ENCODE assay signal across 18 cellular contexts in the genomic region with DNA sequence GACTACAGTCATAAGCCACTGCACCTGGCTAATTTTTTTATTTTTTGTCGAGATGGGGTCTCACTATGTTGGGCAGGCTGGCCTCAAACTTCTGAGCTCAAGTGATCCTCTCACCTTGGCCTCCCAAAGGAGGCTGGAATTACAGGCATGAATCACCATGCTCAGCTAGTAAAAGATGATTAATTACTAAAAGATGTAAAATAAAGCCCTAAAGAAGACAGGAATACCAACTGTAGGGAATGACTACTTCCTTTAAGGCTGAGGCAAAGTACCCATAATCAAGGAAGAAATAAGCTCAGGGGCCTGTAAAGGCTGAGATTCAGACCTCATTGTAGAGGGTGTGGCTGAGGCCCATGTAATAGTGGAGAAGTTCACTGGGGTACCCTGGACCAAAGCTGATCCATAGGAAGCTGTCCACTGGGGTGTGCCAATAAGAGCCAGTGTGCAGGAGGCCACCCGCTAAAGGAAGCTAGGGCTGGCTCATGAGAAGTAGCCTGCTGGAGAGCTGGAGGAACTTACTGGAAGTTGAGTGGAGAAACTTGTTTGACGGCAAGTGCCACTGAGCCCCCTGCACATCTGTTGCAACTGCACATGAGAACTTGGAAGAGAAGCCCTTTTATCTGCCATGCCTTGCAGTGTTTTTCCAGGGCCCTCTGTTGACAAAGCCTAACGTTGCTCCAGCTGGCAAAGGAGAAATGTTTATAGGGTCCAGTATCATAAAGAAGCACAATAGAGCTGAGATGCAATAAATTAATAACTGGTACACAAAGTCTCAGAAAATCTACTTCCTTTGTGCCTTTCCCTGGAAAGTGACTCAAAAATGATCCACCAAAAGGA. TPM values are rescaled to one million over a fixed set of nuclear protein-coding genes. Genes with fewer than 3 reads are reported as not detected.
"Had no signal": no experiment of that assay in that cellular context is flagged by ENCODE, and none has a peak within 500 bp of the region (broad histone marks: within the 10 kb centered on the region; RNA-seq: fewer than 3 reads in every experiment).

No MANE protein-coding gene starts in this region.

- ATAC-seq: activated CD4-positive, CD25-positive, alpha-beta regulatory T cell treated with anti-CD3 and anti-CD28 coated beads, Interleukin-2, amount 50 U/mL, for 24 hours; activated CD8-positive, alpha-beta T cell treated with anti-CD3 and anti-CD28 coated beads, Interleukin-2, amount 10 ng/mL, durations not matched to agents 7 days and 5 days; activated naive CD8-positive, alpha-beta T cell treated with anti-CD3 and anti-CD28 coated beads, Interleukin-2, amount 50 U/mL, for 24 hours; activated T-cell treated with anti-CD3 and anti-CD28 coated beads, Interleukin-2, amount 50 U/mL, for 4 hours; gastroesophageal sphincter; heart left ventricle; naive thymus-derived CD8-positive, alpha-beta T cell; right lobe of liver; stimulated activated naive B cell treated with anti-CD40 and anti-IgM and Interleukin-4, amounts not matched to agents 10 μg/mL and 1 μg/mL and 100 μg/mL, for 72 hours; upper lobe of right lung had no signal

- H3K9me3 Mint-ChIP-seq: activated CD4-positive, alpha-beta T cell treated with anti-CD3 and anti-CD28 coated beads, Interleukin-2, amount 10 ng/mL, durations not matched to agents 7 days and 5 days; activated naive CD4-positive, alpha-beta T cell treated with anti-CD3 and anti-CD28 coated beads, Interleukin-2, amount 10 ng/mL, durations not matched to agents 7 days and 5 days; activated naive CD8-positive, alpha-beta T cell treated with anti-CD3 and anti-CD28 coated beads, Interleukin-2, amount 50 U/mL, for 24 hours; stimulated activated naive B cell treated with anti-CD40 and anti-IgM and Interleukin-4, amounts not matched to agents 10 μg/mL and 1 μg/mL and 100 μg/mL, for 72 hours had no signal

- DNase-seq: activated CD4-positive, alpha-beta T cell treated with anti-CD3 and anti-CD28 coated beads, Interleukin-2, amount 10 ng/mL, durations not matched to agents 7 days and 5 days; activated CD8-positive, alpha-beta T cell treated with anti-CD3 and anti-CD28 coated beads, Interleukin-2, amount 10 ng/mL, durations not matched to agents 7 days and 5 days; activated effector memory CD4-positive, alpha-beta T cell treated with Interleukin-2 at 50 U/mL for 16 hours; activated naive CD4-positive, alpha-beta T cell treated with anti-CD3 and anti-CD28 coated beads, Interleukin-2, amount 10 ng/mL, durations not matched to agents 7 days and 5 days; activated naive CD8-positive, alpha-beta T cell treated with anti-CD3 and anti-CD28 coated beads, Interleukin-2, amount 50 U/mL, for 24 hours; activated T-cell treated with anti-CD3 and anti-CD28 coated beads, Interleukin-2, amount 50 U/mL, for 4 hours; aorta; cortex of kidney; heart left ventricle; naive thymus-derived CD8-positive, alpha-beta T cell; ovary; right lobe of liver; stimulated activated naive B cell treated with anti-CD40 and anti-IgM and Interleukin-4, amounts not matched to agents 10 μg/mL and 1 μg/mL and 100 μg/mL, for 72 hours; T-helper 1 cell; T-helper 9 cell; upper lobe of right lung had no signal

- H3K4me1 Mint-ChIP-seq: activated CD4-positive, alpha-beta T cell treated with anti-CD3 and anti-CD28 coated beads, Interleukin-2, amount 10 ng/mL, durations not matched to agents 7 days and 5 days; activated naive CD4-positive, alpha-beta T cell treated with anti-CD3 and anti-CD28 coated beads, Interleukin-2, amount 10 ng/mL, durations not matched to agents 7 days and 5 days; activated naive CD8-positive, alpha-beta T cell treated with anti-CD3 and anti-CD28 coated beads, Interleukin-2, amount 50 U/mL, for 24 hours; naive thymus-derived CD8-positive, alpha-beta T cell; stimulated activated naive B cell treated with anti-CD40 and anti-IgM and Interleukin-4, amounts not matched to agents 10 μg/mL and 1 μg/mL and 100 μg/mL, for 72 hours had no signal

- H3K36me3 Mint-ChIP-seq: activated naive CD4-positive, alpha-beta T cell treated with anti-CD3 and anti-CD28 coated beads, Interleukin-2, amount 10 ng/mL, durations not matched to agents 7 days and 5 days; naive thymus-derived CD8-positive, alpha-beta T cell; stimulated activated naive B cell treated with anti-CD40 and anti-IgM and Interleukin-4, amounts not matched to agents 10 μg/mL and 1 μg/mL and 100 μg/mL, for 72 hours had no signal

- H3K27ac Mint-ChIP-seq: activated CD4-positive, alpha-beta T cell treated with anti-CD3 and anti-CD28 coated beads, Interleukin-2, amount 10 ng/mL, durations not matched to agents 7 days and 5 days; activated CD8-positive, alpha-beta T cell treated with anti-CD3 and anti-CD28 coated beads, Interleukin-2, amount 10 ng/mL, durations not matched to agents 7 days and 5 days; activated naive CD4-positive, alpha-beta T cell treated with anti-CD3 and anti-CD28 coated beads, Interleukin-2, amount 10 ng/mL, durations not matched to agents 7 days and 5 days; activated naive CD8-positive, alpha-beta T cell treated with anti-CD3 and anti-CD28 coated beads, Interleukin-2, amount 50 U/mL, for 24 hours; naive thymus-derived CD8-positive, alpha-beta T cell; stimulated activated naive B cell treated with anti-CD40 and anti-IgM and Interleukin-4, amounts not matched to agents 10 μg/mL and 1 μg/mL and 100 μg/mL, for 72 hours had no signal

- H3K4me3 Mint-ChIP-seq: activated CD4-positive, alpha-beta T cell treated with anti-CD3 and anti-CD28 coated beads, Interleukin-2, amount 10 ng/mL, durations not matched to agents 7 days and 5 days; activated CD8-positive, alpha-beta T cell treated with anti-CD3 and anti-CD28 coated beads, Interleukin-2, amount 10 ng/mL, durations not matched to agents 7 days and 5 days; activated naive CD4-positive, alpha-beta T cell treated with anti-CD3 and anti-CD28 coated beads, Interleukin-2, amount 10 ng/mL, durations not matched to agents 7 days and 5 days; activated naive CD8-positive, alpha-beta T cell treated with anti-CD3 and anti-CD28 coated beads, Interleukin-2, amount 50 U/mL, for 24 hours; activated T-cell treated with anti-CD3 and anti-CD28 coated beads, Interleukin-2, amount 50 U/mL, for 4 hours; stimulated activated naive B cell treated with anti-CD40 and anti-IgM and Interleukin-4, amounts not matched to agents 10 μg/mL and 1 μg/mL and 100 μg/mL, for 72 hours had no signal

RNA-seq across cellular contexts. Expression of a gene that starts 17.8 kb away (rescaled TPM):
- total RNA-seq: activated CD4-positive, alpha-beta T cell treated with anti-CD3 and anti-CD28 coated beads, Interleukin-2, amount 10 ng/mL, durations not matched to agents 7 days and 5 days; activated CD8-positive, alpha-beta T cell treated with anti-CD3 and anti-CD28 coated beads, Interleukin-2, amount 10 ng/mL, durations not matched to agents 7 days and 5 days; activated T-cell treated with anti-CD3 and anti-CD28 coated beads, Interleukin-2, amount 50 U/mL, for 4 hours; naive thymus-derived CD8-positive, alpha-beta T cell; right lobe of liver had no signal
- polyA plus RNA-seq: naive thymus-derived CD8-positive, alpha-beta T cell had no signal
